ENCODE assay signal across 8 cellular contexts in the genomic region with DNA sequence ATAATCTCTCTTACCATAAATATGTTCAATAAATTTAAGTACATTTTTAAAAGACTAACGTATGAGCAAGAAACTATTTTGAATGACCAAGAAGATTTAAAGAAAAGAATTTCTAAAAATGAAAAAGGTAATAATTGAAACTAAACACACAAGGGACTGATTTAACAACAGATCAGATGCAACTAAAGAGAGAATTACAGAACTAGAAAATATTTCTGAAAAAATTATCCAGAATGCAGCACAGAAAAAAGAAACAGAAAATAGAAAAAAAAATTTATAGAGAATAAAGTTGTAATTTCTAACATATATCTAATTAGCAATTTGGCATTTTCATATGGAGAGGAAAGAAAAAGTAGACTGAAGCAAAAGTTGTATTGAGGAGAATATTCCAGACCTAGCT.
"Had no signal": no experiment of that assay in that cellular context is flagged by ENCODE, and none has a peak within 500 bp of the region (broad histone marks: within the 10 kb centered on the region; RNA-seq: fewer than 3 reads in every experiment).

No MANE protein-coding gene starts in this region.

- H3K27ac ChIP-seq: HL-60 had no signal

- H3K27me3 Mint-ChIP-seq: IgD-negative memory B cell had no signal

- H3K4me3 ChIP-seq: K562 had no signal

- FAIRE-seq: HepG2, HTR-8/SVneo, K562 had no signal

- DNase-seq: IMR-90, KBM-7, KG1 had no signal

- H3K36me3 Mint-ChIP-seq: IgD-negative memory B cell had no signal

- H3K27ac Mint-ChIP-seq: IgD-negative memory B cell had no signal

- H3K4me1 Mint-ChIP-seq: IgD-negative memory B cell had no signal

- H3K4me3 Mint-ChIP-seq: IgD-negative memory B cell had no signal

- ATAC-seq: HepG2, K562 had no signal
